10 cellular contexts compared by ENCODE assay signal in genomic region chr2:221555511-221555845, GRCh38. TPM values are rescaled to one million over a fixed set of nuclear protein-coding genes. Genes with fewer than 3 reads are reported as not detected.
DNase-seq lines count a peak whose midpoint lies in the region; ATAC-seq and TF ChIP-seq lines count a peak whose summit lies in the region.
"Had no signal": no experiment of that assay in that cellular context is flagged by ENCODE, and none has a peak within 500 bp of the region (broad histone marks: within the 10 kb centered on the region; RNA-seq: fewer than 3 reads in every experiment).

No MANE protein-coding gene starts in this region.

- H3K4me1 ChIP-seq in HUES6 (ENCODE audit: control insufficient read depth, insufficient read depth, low read length): peaks cover 49% of the 10 kb centered on the region
- H3K4me1 ChIP-seq in neural progenitor cell: peaks cover 92% of the 10 kb centered on the region

- no peaks in the 10 kb centered on the region for H3K9me3 ChIP-seq in HUES6 (ENCODE audit: control insufficient read depth, insufficient read depth, low read depth, low read length)
- H3K9me3 ChIP-seq in neural progenitor cell (ENCODE audit: low read depth): no peaks in the 10 kb centered on the region
- H3K9me3 ChIP-seq: spleen had no signal

- no peaks in the 10 kb centered on the region for H3K9me3 Mint-ChIP-seq in activated T-cell treated with anti-CD3 and anti-CD28 coated beads, Interleukin-2, amount 50 U/mL, for 24 hours
- no peaks in the 10 kb centered on the region for H3K9me3 Mint-ChIP-seq in neural progenitor cell

- H3K9ac ChIP-seq in HUES6 (ENCODE audit: low read length) (no peak overlapping the region), neural progenitor cell (no peak overlapping the region)

- peak overlapping the region; percentile 40 for H3K4me3 Mint-ChIP-seq in activated T-cell treated with anti-CD3 and anti-CD28 coated beads, Interleukin-2, amount 50 U/mL, for 24 hours
- H3K4me3 Mint-ChIP-seq in neural progenitor cell: peak overlapping the region; percentile 70

- peak; percentile 36 for ATAC-seq in HG02571 (IDR thresholded peaks at IDR 0.05; ENCODE audit: unreplicated experiment)

- H3K36me3 ChIP-seq in HUES6 (ENCODE audit: control insufficient read depth, insufficient read depth, low read length) (0 out of 2 replicates have a peak, but pooled peaks cover 3% of the 10 kb centered on the region), neural progenitor cell (peaks cover 16% of the 10 kb centered on the region)
- H3K36me3 ChIP-seq: spleen had no signal

- no peaks in the 10 kb centered on the region for H3K27me3 Mint-ChIP-seq in activated T-cell treated with anti-CD3 and anti-CD28 coated beads, Interleukin-2, amount 50 U/mL, for 24 hours
- H3K27me3 Mint-ChIP-seq in neural progenitor cell (ENCODE audit: insufficient read depth, low read depth): peaks cover 2% of the 10 kb centered on the region

- H4K20me1 ChIP-seq in neural progenitor cell (ENCODE audit: low read depth): peaks cover 100% of the 10 kb centered on the region

- H3K4me2 ChIP-seq in neural progenitor cell: peak overlapping the region; percentile 65

- no peak for TF ChIP-seq CTCF in neural progenitor cell (IDR thresholded peaks at IDR 0.05)

- no peak overlapping the region for H2AFZ ChIP-seq in neural progenitor cell (replicated peaks)

- peaks cover 38% of the 10 kb centered on the region for H3K4me1 Mint-ChIP-seq in activated T-cell treated with anti-CD3 and anti-CD28 coated beads, Interleukin-2, amount 50 U/mL, for 24 hours (ENCODE audit: low read depth)
- H3K4me1 Mint-ChIP-seq in neural progenitor cell: peaks cover 79% of the 10 kb centered on the region

- peaks cover 60% of the 10 kb centered on the region for H3F3A ChIP-seq in neural progenitor cell (ENCODE audit: low read depth)

- H3K4me3 ChIP-seq in HUES6 (ENCODE audit: low read depth, low read length): peak overlapping the region; percentile 14
- peak overlapping the region; percentile 17 for H3K4me3 ChIP-seq in neural progenitor cell

- H3K79me2 ChIP-seq in neural progenitor cell (ENCODE audit: low read depth): peaks cover 100% of the 10 kb centered on the region

- H3K27ac ChIP-seq in HUES6 (ENCODE audit: low read depth, low read length): no peak overlapping the region
- peak overlapping the region; percentile 65 for H3K27ac ChIP-seq in neural progenitor cell

- DNase-seq in activated T-cell treated with anti-CD3 and anti-CD28 coated beads, Interleukin-2, amount 50 U/mL, for 24 hours: no peak
- DNase-seq in activated T-cell treated with anti-CD3 and anti-CD28 coated beads for 4 hours: no peak
- no peak for DNase-seq in neural progenitor cell (ENCODE audit: low spot score)
- DNase-seq in SHP77 (lab: John Stamatoyannopoulos, UW): no peak
- no peak for DNase-seq in NCI-H2196 treated with DMSO at 0.1 percent for 48 hours (lab: John Stamatoyannopoulos, UW; ENCODE audit: unreplicated experiment)
- no peak for DNase-seq in OCI-M1 (lab: John Stamatoyannopoulos, UW)
- DNase-seq: HCEC 1CT, spleen had no signal

- H3K36me3 Mint-ChIP-seq in activated T-cell treated with anti-CD3 and anti-CD28 coated beads, Interleukin-2, amount 50 U/mL, for 24 hours (ENCODE audit: low read depth): no peaks in the 10 kb centered on the region
- peaks cover 13% of the 10 kb centered on the region for H3K36me3 Mint-ChIP-seq in neural progenitor cell

- no peaks in the 10 kb centered on the region for H3K27me3 ChIP-seq in HUES6 (ENCODE audit: control insufficient read depth, insufficient read depth, low read length)
- H3K27me3 ChIP-seq in neural progenitor cell: no peaks in the 10 kb centered on the region
- H3K27me3 ChIP-seq: spleen had no signal

- peak overlapping the region; percentile 64 for H3K27ac Mint-ChIP-seq in activated T-cell treated with anti-CD3 and anti-CD28 coated beads, Interleukin-2, amount 50 U/mL, for 24 hours
- no peak overlapping the region for H3K27ac Mint-ChIP-seq in neural progenitor cell

RNA-seq across cellular contexts. Expression of gene EPHA4, which starts 16.6 kb away (rescaled TPM):
- total RNA-seq in neural progenitor cell (ENCODE audit: low replicate concordance): 300 and 323 TPM in 2 replicates
